ENCODE assay signal across 8 cellular contexts in the genomic region with DNA sequence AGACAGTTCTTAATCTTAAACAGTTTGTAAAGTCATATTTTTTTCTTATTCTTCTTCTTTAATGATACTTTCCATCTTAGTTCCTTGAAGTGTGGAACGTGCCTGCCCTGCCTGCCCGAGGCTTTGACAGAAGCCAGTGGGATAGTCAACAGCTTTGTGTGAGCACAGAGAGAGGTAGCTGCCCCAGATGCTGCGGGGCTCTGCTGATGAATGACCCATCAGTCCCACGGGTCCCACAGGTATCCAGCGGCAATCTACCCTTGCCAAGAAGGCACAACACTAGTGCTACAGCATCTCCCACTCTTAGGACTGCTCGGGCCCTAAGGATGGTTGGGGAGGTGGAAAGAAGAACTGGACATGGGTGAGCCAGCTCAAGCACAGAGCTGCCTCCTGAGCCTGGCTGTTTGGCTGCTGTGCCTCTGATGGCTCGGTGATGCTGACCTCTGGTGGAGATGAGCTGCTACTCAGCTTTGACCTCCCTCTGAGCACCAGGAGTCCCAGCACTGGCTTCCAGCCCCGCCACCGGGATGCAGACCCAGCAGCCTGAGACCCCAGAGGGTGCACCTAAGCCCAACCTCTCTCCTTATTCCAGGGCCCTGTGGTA. TPM values are rescaled to one million over a fixed set of nuclear protein-coding genes. Genes with fewer than 3 reads are reported as not detected.
DNase-seq lines count a peak whose midpoint lies in the region; ATAC-seq and TF ChIP-seq lines count a peak whose summit lies in the region.

No MANE protein-coding gene starts in this region.

- H3K9ac ChIP-seq in colonic mucosa (ENCODE audit: low read depth in 2 of 2, low read length in 2 of 2), result peak overlapping the region; percentile 13 to 21

- in situ Hi-C loops in G401 (cut with HindIII; ENCODE audit: low sequenced_read_pairs), result no loop called here

- H3K36me3 ChIP-seq in colonic mucosa, result no peaks in the 10 kb centered on the region
- H3K36me3 ChIP-seq in right lobe of liver, result no peaks in the 10 kb centered on the region
- H3K36me3 ChIP-seq in suprapubic skin, result no peaks in the 10 kb centered on the region

- intact Hi-C loops in colonic mucosa (cut with DNase I), result loop anchor here (2.0 kb wide), 2 partner anchors 118 to 408 kb away; no protein-coding TSS in a partner anchor
- intact Hi-C loops in right lobe of liver (cut with DNase I), result loop anchor here in 1 of 2 donors (5.0 to 10.0 kb wide), 3 partner anchors 84 to 404 kb away; no protein-coding TSS in a partner anchor

- DNase-seq in G401 (ENCODE audit: low spot score), result peak; percentile 23
- peak; percentile 59 for DNase-seq in HuH-7 (ENCODE audit: low spot score)
- DNase-seq in RWPE1 (ENCODE audit: low spot score), result peak; percentile 59
- peak; percentile 61 for DNase-seq in colonic mucosa
- peak; percentile 70 to 79 (median 72) for DNase-seq in right lobe of liver
- DNase-seq in suprapubic skin (ENCODE audit: low spot score in 2 of 2), result peak in 1 of 2 donors; percentile 78
- no peak for DNase-seq in DMS79 (lab: John Stamatoyannopoulos, UW)

- H3K27ac ChIP-seq in RWPE1 (peak overlapping the region; percentile 60), colonic mucosa (no peak overlapping the region), right lobe of liver (no peak overlapping the region), suprapubic skin (no peak overlapping the region)

- TF ChIP-seq CTCF in RWPE1 (conservative IDR thresholded peaks at IDR 0.05; ENCODE audit: low read depth) (no peak; the same call in 1 of the 2 replicates), colonic mucosa (IDR thresholded peaks at IDR 0.05) (peak; percentile 39), right lobe of liver (IDR thresholded peaks at IDR 0.05) (peak; percentile 69 to 77 (median 74)), suprapubic skin (IDR thresholded peaks at IDR 0.05) (peak; percentile 26 to 71)

- H3K9me3 ChIP-seq in colonic mucosa (no peaks in the 10 kb centered on the region), right lobe of liver (no peaks in the 10 kb centered on the region), suprapubic skin (no peaks in the 10 kb centered on the region)

- ATAC-seq in GM21367 (IDR thresholded peaks at IDR 0.05; ENCODE audit: unreplicated experiment) (peak; percentile 75), right lobe of liver (peak; percentile 90 to 97 (median 94))

- H3K4me3 ChIP-seq in colonic mucosa (no peak overlapping the region), right lobe of liver (no peak overlapping the region), suprapubic skin (no peak overlapping the region)

- TF ChIP-seq POLR2A in right lobe of liver (IDR thresholded peaks at IDR 0.05) (no peak), suprapubic skin (IDR thresholded peaks at IDR 0.05) (no peak)

- TF ChIP-seq EP300 in suprapubic skin (IDR thresholded peaks at IDR 0.05), result no peak

- WGBS in right lobe of liver (ENCODE audit: insufficient coverage, low coverage, low lambda C conversion rate, missing lambda C conversion rate), result 10% methylated on average over 2 of the region's 9 CpGs
- 34% methylated on average over 6 of the region's 9 CpGs for WGBS in suprapubic skin

- POLR2A ChIA-PET in RWPE1 (lab: Yijun Ruan, JAX; ENCODE audit: low non-redundant PET), result no interaction called here

- no peaks in the 10 kb centered on the region for H3K27me3 ChIP-seq in colonic mucosa
- H3K27me3 ChIP-seq in right lobe of liver, result no peaks in the 10 kb centered on the region
- no peaks in the 10 kb centered on the region for H3K27me3 ChIP-seq in suprapubic skin

- H3K4me1 ChIP-seq in colonic mucosa (peaks cover 4% of the 10 kb centered on the region), right lobe of liver (no peaks in the 10 kb centered on the region), suprapubic skin (peaks cover 9% of the 10 kb centered on the region)

- CTCF ChIA-PET in RWPE1 (lab: Yijun Ruan, JAX), result interaction anchor here (0.6 to 2.5 kb wide), 26 partner anchors 8 to 624 kb away, joined by 3 to 78 read pairs (median 4); no protein-coding TSS in a partner anchor

RNA-seq across cellular contexts. Expression of gene APLNR, which starts 11.8 kb away (rescaled TPM):
- not detected in 2 replicates for total RNA-seq in G401 (2014; rRNA removed; shearing (Covaris generic))
- total RNA-seq in colonic mucosa (1 to 10 TPM; 2.5 to 7.1 TPM), right lobe of liver (1 to 10 TPM; 1.1 to 3.6 (median 2.1) TPM), suprapubic skin (1 to 10 TPM in 2 of 4 donors, under 1 TPM in 2; 0.42 to 2.2 (median 1.2) TPM)
